Comparison of ENCODE assay signal across 1 cellular context in genomic region chr19:33535176-33535575, GRCh38.
TF ChIP-seq lines count a peak whose summit lies in the region.

No MANE protein-coding gene starts in this region.

TF ChIP-seq in GM23338, 12 proteins besides CTCF, POLR2A, EP300 and RAD21:
- TF ChIP-seq ZNF462 (CRISPR knock-in tag; IDR thresholded peaks at IDR 0.05), result no peak
TF ChIP-seq in GM23338: peak in this region for 0.
